ENCODE assay signal across 1 cellular context in genomic region chr22:39532215-39533071, GRCh38.
TF ChIP-seq lines count a peak whose summit lies in the region.

TSS of gene RPS19BP1 (minus strand) at chr22:39532748. CDS start at chr22:39532738, 10 bp downstream.

TF ChIP-seq in K562, 482 proteins besides CTCF, POLR2A, EP300 and RAD21 (continued from another document and continues in another):
- TF ChIP-seq, protein P1, sequence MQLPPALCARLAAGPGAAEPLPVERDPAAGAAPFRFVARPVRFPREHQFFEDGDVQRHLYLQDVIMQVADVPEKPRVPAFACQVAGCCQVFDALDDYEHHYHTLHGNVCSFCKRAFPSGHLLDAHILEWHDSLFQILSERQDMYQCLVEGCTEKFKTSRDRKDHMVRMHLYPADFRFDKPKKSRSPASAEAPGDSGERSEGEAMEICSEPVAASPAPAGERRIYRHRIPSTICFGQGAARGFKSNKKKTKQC (CRISPR knock-in tag; IDR thresholded peaks at IDR 0.05) = no peak
- TF ChIP-seq ZEB2 (IDR thresholded peaks at IDR 0.05) (0 out of 2 replicates have a peak, but pooled peaks have one; percentile 36), KDM5B (IDR thresholded peaks at IDR 0.05; ENCODE audit: insufficient replicate concordance, low read depth, low read length) (peak; percentile 89), SPI1 (IDR thresholded peaks at IDR 0.05; ENCODE audit: borderline replicate concordance, low read depth, low read length) (peak; percentile 83), GATA2 (CRISPR knock-in tag; IDR thresholded peaks at IDR 0.05) (no peak), RBM22 (IDR thresholded peaks at IDR 0.05; ENCODE audit: low read depth, low read length, poor library complexity, severe bottlenecking) (no peak), HMG20B (CRISPR knock-in tag; IDR thresholded peaks at IDR 0.05) (no peak), BHLHE40 (IDR thresholded peaks at IDR 0.05; ENCODE audit: low read length) (peak; percentile 67), TBP (optimal IDR thresholded peaks at IDR 0.05; ENCODE audit: low read depth, low read length) (peak; percentile 56), SP2 (IDR thresholded peaks at IDR 0.05; ENCODE audit: extremely low read depth, low read depth, low read length, poor library complexity, severe bottlenecking) (peak; percentile 48), GTF3C2 (IDR thresholded peaks at IDR 0.05; ENCODE audit: borderline replicate concordance, extremely low read depth, insufficient read length) (no peak), KLF16 (IDR thresholded peaks at IDR 0.05) (no peak), NBN (IDR thresholded peaks at IDR 0.05; ENCODE audit: low read depth) (no peak; the same call in 1 of the 2 replicates), HNRNPK (IDR thresholded peaks at IDR 0.05; ENCODE audit: low read depth, low read length, poor library complexity, severe bottlenecking) (no peak), RBM25 (IDR thresholded peaks at IDR 0.05; ENCODE audit: low read depth, low read length, severe bottlenecking) (no peak), ZNF197 (CRISPR knock-in tag; IDR thresholded peaks at IDR 0.05; ENCODE audit: low read depth) (no peak), EWSR1 (IDR thresholded peaks at IDR 0.05; ENCODE audit: borderline replicate concordance, low read depth, partially characterized antibody) (no peak), ARID4B (CRISPR knock-in tag; IDR thresholded peaks at IDR 0.05) (no peak), MYNN (IDR thresholded peaks at IDR 0.05) (no peak), MYNN (CRISPR knock-in tag; IDR thresholded peaks at IDR 0.05) (no peak), STAT5B (CRISPR knock-in tag; IDR thresholded peaks at IDR 0.05) (no peak), PYGO2 (tag; IDR thresholded peaks at IDR 0.05) (no peak), POLR2H (tag; IDR thresholded peaks at IDR 0.05; ENCODE audit: low read depth) (no peak), ZNF140 (CRISPR knock-in tag; IDR thresholded peaks at IDR 0.05) (no peak), PHB2 (IDR thresholded peaks at IDR 0.05; ENCODE audit: low read depth) (no peak), TCF7L2 (IDR thresholded peaks at IDR 0.05; ENCODE audit: low read depth, low read length) (no peak), RFX5 (IDR thresholded peaks at IDR 0.05; ENCODE audit: low read depth, low read length) (no peak), TSC22D4 (tag; IDR thresholded peaks at IDR 0.05) (no peak), FIP1L1 (IDR thresholded peaks at IDR 0.05; ENCODE audit: low read depth, low read length, poor library complexity, severe bottlenecking) (no peak), KAT7 (CRISPR knock-in tag; IDR thresholded peaks at IDR 0.05; ENCODE audit: borderline replicate concordance) (peak; percentile 79; the same call in 1 of the 2 replicates), MYBL2 (IDR thresholded peaks at IDR 0.05; ENCODE audit: low read depth) (no peak), MYBL2 (CRISPR knock-in tag; IDR thresholded peaks at IDR 0.05; ENCODE audit: borderline replicate concordance) (no peak), RUNX1 (IDR thresholded peaks at IDR 0.05; ENCODE audit: low read depth) (no peak), RBM14 (IDR thresholded peaks at IDR 0.05; ENCODE audit: borderline replicate concordance, insufficient read depth, low read depth, low read length) (no peak), ZNF766 (CRISPR knock-in tag; conservative IDR thresholded peaks at IDR 0.05) (no peak), PTBP1 (IDR thresholded peaks at IDR 0.05; ENCODE audit: low read depth, low read length) (no peak), ELF1 (tag; IDR thresholded peaks at IDR 0.05) (peak; percentile 92), MEIS2 (IDR thresholded peaks at IDR 0.05; ENCODE audit: partially characterized antibody) (peak; percentile 74), NR2C2 (CRISPR knock-in tag; IDR thresholded peaks at IDR 0.05) (no peak), NR2C2 (tag; IDR thresholded peaks at IDR 0.05) (peak; percentile 85), SP1 (CRISPR knock-in tag; IDR thresholded peaks at IDR 0.05) (peak; percentile 80), XRCC4 (IDR thresholded peaks at IDR 0.05; ENCODE audit: extremely low read depth, insufficient read depth, insufficient read length) (no peak), TEAD4 (IDR thresholded peaks at IDR 0.05; ENCODE audit: low read length) (no peak; the same call in 1 of the 2 replicates), TEAD4 (CRISPR knock-in tag; IDR thresholded peaks at IDR 0.05; ENCODE audit: borderline replicate concordance) (no peak), CHD2 (IDR thresholded peaks at IDR 0.05; ENCODE audit: low read depth, low read length) (no peak), SMAD4 (CRISPR knock-in tag; conservative IDR thresholded peaks at IDR 0.05) (0 out of 2 replicates have a peak, but pooled peaks have one; percentile 44), HDAC1 (IDR thresholded peaks at IDR 0.05) (0 out of 4 replicates have a peak, but pooled peaks of 1 of the 2 experiments have one; percentile 28), ARID2 (IDR thresholded peaks at IDR 0.05) (no peak), PRPF4 (IDR thresholded peaks at IDR 0.05; ENCODE audit: insufficient read depth, low read depth, low read length, poor library complexity, severe bottlenecking) (no peak), SIN3A (IDR thresholded peaks at IDR 0.05; ENCODE audit: borderline replicate concordance in 2 of 2, control insufficient read depth in 1 of 2, low read depth in 2 of 2, low read length in 2 of 2) (peak; percentile 58 to 67; a peak in 1 of 4 replicates), DMBX1 (CRISPR knock-in tag; IDR thresholded peaks at IDR 0.05; ENCODE audit: borderline replicate concordance) (no peak), ZNF436 (CRISPR knock-in tag; IDR thresholded peaks at IDR 0.05) (no peak), RNF2 (IDR thresholded peaks at IDR 0.05) (no peak), BRF1 (IDR thresholded peaks at IDR 0.05; ENCODE audit: borderline replicate concordance, extremely low read depth, insufficient read length) (no peak), IRF2 (CRISPR knock-in tag; IDR thresholded peaks at IDR 0.05) (no peak), THRAP3 (IDR thresholded peaks at IDR 0.05; ENCODE audit: borderline replicate concordance) (no peak), SMARCE1 (IDR thresholded peaks at IDR 0.05) (no peak), NCOA2 (IDR thresholded peaks at IDR 0.05; ENCODE audit: partially characterized antibody in 2 of 2) (no peak), ZNF57 (CRISPR knock-in tag; IDR thresholded peaks at IDR 0.05) (no peak), CEBPB (tag; IDR thresholded peaks at IDR 0.05) (peak; percentile 93), RB1 (IDR thresholded peaks at IDR 0.05; ENCODE audit: low read depth) (0 out of 2 replicates have a peak, but pooled peaks have one; percentile 35)
- TF ChIP-seq, protein P2, sequence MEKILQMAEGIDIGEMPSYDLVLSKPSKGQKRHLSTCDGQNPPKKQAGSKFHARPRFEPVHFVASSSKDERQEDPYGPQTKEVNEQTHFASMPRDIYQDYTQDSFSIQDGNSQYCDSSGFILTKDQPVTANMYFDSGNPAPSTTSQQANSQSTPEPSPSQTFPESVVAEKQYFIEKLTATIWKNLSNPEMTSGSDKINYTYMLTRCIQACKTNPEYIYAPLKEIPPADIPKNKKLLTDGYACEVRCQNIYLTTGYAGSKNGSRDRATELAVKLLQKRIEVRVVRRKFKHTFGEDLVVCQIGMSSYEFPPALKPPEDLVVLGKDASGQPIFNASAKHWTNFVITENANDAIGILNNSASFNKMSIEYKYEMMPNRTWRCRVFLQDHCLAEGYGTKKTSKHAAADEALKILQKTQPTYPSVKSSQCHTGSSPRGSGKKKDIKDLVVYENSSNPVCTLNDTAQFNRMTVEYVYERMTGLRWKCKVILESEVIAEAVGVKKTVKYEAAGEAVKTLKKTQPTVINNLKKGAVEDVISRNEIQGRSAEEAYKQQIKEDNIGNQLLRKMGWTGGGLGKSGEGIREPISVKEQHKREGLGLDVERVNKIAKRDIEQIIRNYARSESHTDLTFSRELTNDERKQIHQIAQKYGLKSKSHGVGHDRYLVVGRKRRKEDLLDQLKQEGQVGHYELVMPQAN (IDR thresholded peaks at IDR 0.05; ENCODE audit: borderline replicate concordance) = no peak; the same call in 1 of the 2 replicates
- TF ChIP-seq, protein P3, sequence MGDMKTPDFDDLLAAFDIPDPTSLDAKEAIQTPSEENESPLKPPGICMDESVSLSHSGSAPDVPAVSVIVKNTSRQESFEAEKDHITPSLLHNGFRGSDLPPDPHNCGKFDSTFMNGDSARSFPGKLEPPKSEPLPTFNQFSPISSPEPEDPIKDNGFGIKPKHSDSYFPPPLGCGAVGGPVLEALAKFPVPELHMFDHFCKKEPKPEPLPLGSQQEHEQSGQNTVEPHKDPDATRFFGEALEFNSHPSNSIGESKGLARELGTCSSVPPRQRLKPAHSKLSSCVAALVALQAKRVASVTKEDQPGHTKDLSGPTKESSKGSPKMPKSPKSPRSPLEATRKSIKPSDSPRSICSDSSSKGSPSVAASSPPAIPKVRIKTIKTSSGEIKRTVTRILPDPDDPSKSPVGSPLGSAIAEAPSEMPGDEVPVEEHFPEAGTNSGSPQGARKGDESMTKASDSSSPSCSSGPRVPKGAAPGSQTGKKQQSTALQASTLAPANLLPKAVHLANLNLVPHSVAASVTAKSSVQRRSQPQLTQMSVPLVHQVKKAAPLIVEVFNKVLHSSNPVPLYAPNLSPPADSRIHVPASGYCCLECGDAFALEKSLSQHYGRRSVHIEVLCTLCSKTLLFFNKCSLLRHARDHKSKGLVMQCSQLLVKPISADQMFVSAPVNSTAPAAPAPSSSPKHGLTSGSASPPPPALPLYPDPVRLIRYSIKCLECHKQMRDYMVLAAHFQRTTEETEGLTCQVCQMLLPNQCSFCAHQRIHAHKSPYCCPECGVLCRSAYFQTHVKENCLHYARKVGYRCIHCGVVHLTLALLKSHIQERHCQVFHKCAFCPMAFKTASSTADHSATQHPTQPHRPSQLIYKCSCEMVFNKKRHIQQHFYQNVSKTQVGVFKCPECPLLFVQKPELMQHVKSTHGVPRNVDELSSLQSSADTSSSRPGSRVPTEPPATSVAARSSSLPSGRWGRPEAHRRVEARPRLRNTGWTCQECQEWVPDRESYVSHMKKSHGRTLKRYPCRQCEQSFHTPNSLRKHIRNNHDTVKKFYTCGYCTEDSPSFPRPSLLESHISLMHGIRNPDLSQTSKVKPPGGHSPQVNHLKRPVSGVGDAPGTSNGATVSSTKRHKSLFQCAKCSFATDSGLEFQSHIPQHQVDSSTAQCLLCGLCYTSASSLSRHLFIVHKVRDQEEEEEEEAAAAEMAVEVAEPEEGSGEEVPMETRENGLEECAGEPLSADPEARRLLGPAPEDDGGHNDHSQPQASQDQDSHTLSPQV (IDR thresholded peaks at IDR 0.05) = no peak
- TF ChIP-seq, protein P4, sequence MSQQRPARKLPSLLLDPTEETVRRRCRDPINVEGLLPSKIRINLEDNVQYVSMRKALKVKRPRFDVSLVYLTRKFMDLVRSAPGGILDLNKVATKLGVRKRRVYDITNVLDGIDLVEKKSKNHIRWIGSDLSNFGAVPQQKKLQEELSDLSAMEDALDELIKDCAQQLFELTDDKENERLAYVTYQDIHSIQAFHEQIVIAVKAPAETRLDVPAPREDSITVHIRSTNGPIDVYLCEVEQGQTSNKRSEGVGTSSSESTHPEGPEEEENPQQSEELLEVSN (IDR thresholded peaks at IDR 0.05; ENCODE audit: borderline replicate concordance in 1 of 2, extremely low read depth in 1 of 2, insufficient read depth in 1 of 2, insufficient read length in 1 of 2, low read depth in 1 of 2, low read length in 1 of 2, poor library complexity in 1 of 2, severe bottlenecking in 1 of 2) = peak; percentile 65 to 91
